Comparison of ENCODE assay signal across 16 cellular contexts in the genomic region with DNA sequence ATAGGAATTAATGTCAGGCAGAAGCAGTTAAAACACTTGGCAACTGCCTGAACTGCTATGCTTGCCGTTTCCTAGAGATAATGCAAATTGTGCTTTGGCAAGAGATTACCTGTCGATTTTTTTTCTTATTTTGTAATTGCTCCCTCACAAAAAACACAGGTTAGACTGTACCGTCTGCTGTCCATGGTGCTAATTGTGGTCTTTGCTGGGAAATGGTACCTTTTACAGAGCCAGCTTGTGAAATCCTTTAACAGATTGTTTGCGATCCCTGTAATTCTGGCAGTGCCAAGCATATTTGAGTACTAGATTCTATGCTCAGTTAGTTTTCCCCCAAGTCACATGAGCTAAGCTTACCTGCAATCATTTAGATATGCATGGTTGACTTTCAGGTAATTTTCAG.
DNase-seq lines count a peak whose midpoint lies in the region; TF ChIP-seq lines count a peak whose summit lies in the region.
"Had no signal": no experiment of that assay in that cellular context is flagged by ENCODE, and none has a peak within 500 bp of the region (broad histone marks: within the 10 kb centered on the region; RNA-seq: fewer than 3 reads in every experiment).

No MANE protein-coding gene starts in this region.

- H3K4me2 ChIP-seq in neural progenitor cell = peak overlapping the region; percentile 57

- DNase-seq in NCI-H1105 treated with DMSO at 0.1 percent for 48 hours (lab: John Stamatoyannopoulos, UW) (peak; percentile 8), NCI-H1105 (lab: John Stamatoyannopoulos, UW) (no peak), NCI-H2081 treated with DMSO at 0.1 percent for 48 hours (lab: John Stamatoyannopoulos, UW) (peak; percentile 94), astrocyte of the cerebellum (ENCODE audit: low read depth) (peak; percentile 2), neural progenitor cell (ENCODE audit: low spot score) (peak; percentile 71), NCI-H446 (lab: John Stamatoyannopoulos, UW) (no peak), cerebellar nuclear complex (lab: John Stamatoyannopoulos, UW) (no peak), superior temporal gyrus (ENCODE audit: extremely low spot score) (no peak)
- DNase-seq: GM23248, hippocampal formation, MG63, NCI-H446 treated with DMSO at 0.1 percent for 48 hours, pancreas, SIG-M5 had no signal

- no peak overlapping the region for H3K9ac ChIP-seq in neural progenitor cell
- H3K9ac ChIP-seq: GM23248 had no signal

- no peak overlapping the region for H3K4me3 ChIP-seq in astrocyte of the cerebellum (ENCODE audit: low read depth, low read length)
- H3K4me3 ChIP-seq in neural progenitor cell = no peak overlapping the region
- H3K4me3 ChIP-seq: coronary artery, GM23248, MG63, pancreas had no signal

- no peak overlapping the region for H3K27ac Mint-ChIP-seq in neural progenitor cell
- H3K27ac Mint-ChIP-seq: memory B cell had no signal

- no peaks in the 10 kb centered on the region for H3F3A ChIP-seq in neural progenitor cell (ENCODE audit: low read depth)

- no peak for TF ChIP-seq CTCF in astrocyte of the cerebellum (IDR thresholded peaks at IDR 0.05; ENCODE audit: low read depth, low read length, missing control alignments)
- TF ChIP-seq CTCF in neural progenitor cell (IDR thresholded peaks at IDR 0.05) = no peak

- no peaks in the 10 kb centered on the region for H3K9me3 ChIP-seq in neural progenitor cell (ENCODE audit: low read depth)
- H3K9me3 ChIP-seq: MG63, pancreas had no signal

- peaks cover 14% of the 10 kb centered on the region for H3K4me1 ChIP-seq in neural progenitor cell
- H3K4me1 ChIP-seq: pancreas had no signal

- H2AFZ ChIP-seq in neural progenitor cell (replicated peaks) = no peak overlapping the region
- H2AFZ ChIP-seq: GM23248 had no signal

- H3K36me3 Mint-ChIP-seq in neural progenitor cell = no peaks in the 10 kb centered on the region
- H3K36me3 Mint-ChIP-seq: memory B cell had no signal

- H3K4me1 Mint-ChIP-seq in neural progenitor cell = peaks cover 10% of the 10 kb centered on the region
- H3K4me1 Mint-ChIP-seq: memory B cell had no signal

- no peaks in the 10 kb centered on the region for H3K27me3 Mint-ChIP-seq in neural progenitor cell (ENCODE audit: insufficient read depth, low read depth)
- H3K27me3 Mint-ChIP-seq: memory B cell had no signal

- no peak overlapping the region for H3K4me3 Mint-ChIP-seq in neural progenitor cell
- H3K4me3 Mint-ChIP-seq: memory B cell had no signal

- in situ Hi-C loops in astrocyte of the cerebellum (cut with HindIII; ENCODE audit: low sequenced_read_pairs) = no loop called here

- H3K27ac ChIP-seq in neural progenitor cell = no peak overlapping the region
- H3K27ac ChIP-seq: coronary artery, GM23248, pancreas had no signal

- H4K20me1 ChIP-seq in neural progenitor cell (ENCODE audit: low read depth) = peaks cover 3% of the 10 kb centered on the region

- no peaks in the 10 kb centered on the region for H3K9me3 Mint-ChIP-seq in neural progenitor cell

- H3K27me3 ChIP-seq in neural progenitor cell = no peaks in the 10 kb centered on the region
- H3K27me3 ChIP-seq: MG63, pancreas had no signal

- no peaks in the 10 kb centered on the region for H3K36me3 ChIP-seq in neural progenitor cell
- H3K36me3 ChIP-seq: MG63, pancreas had no signal

- H3K79me2 ChIP-seq in neural progenitor cell (ENCODE audit: low read depth) = no peaks in the 10 kb centered on the region

Comparison
In these comparisons a context has a peak if more than half of its experiments do, and no peak if none do; other contexts are left out.
1. DNase-seq: peak in NCI-H1105 treated with DMSO at 0.1 percent for 48 hours (single experiment), NCI-H2081 treated with DMSO at 0.1 percent for 48 hours (single experiment), astrocyte of the cerebellum (single experiment) and neural progenitor cell (single experiment); none in NCI-H1105 (single experiment), NCI-H446 (0 of 2), cerebellar nuclear complex (0 of 2) and superior temporal gyrus (single experiment).